In the genomic region with DNA sequence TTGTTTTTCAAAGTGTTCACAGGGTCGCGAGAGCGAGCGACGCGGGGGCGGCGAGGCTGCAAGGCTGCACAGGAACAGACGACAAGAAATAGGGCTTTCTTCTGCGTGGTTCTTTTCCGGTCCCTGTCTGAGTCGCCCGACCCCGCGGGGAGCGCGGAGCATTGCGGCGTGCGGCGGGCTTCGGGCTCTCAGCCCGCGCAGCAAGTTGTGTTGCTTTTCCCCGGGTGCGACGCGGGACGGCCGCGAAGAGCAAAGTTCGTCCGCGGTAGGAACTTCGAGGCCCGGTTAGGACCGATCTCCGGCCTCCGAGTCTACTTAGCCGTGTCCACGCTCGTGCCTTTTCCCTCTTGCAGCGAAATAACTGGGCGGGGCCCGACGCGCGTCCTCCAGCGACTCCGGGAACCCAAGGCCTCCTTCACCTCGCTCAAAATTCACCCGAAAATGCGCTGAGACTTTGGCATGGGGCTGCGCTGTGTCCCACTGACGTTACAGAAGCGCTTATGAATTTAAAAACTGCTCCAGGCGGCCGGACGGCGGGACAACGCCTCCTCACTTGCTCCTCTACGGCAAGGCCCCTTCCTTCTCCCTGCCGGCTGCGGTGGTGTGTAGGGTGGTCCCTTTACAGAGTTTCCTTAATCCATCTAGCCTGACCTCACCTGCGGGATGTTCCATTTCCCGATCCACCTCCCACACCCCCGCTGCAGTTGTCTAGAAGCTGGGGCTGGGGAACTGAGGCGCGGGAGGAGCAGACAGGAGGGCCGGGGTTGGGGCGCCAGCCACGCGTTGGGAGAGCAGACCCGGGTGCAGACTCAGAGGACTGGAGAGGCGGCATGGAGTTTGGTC, we compare ENCODE assay signal across 8 cellular contexts. TPM values are rescaled to one million over a fixed set of nuclear protein-coding genes. Genes with fewer than 3 reads are reported as not detected.
DNase-seq lines count a peak whose midpoint lies in the region; ATAC-seq, FAIRE-seq and TF ChIP-seq lines count a peak whose summit lies in the region.

No MANE protein-coding gene starts in this region.

- FAIRE-seq in H1 (lab: Jason Lieb, UNC) = no peak

- no peak overlapping the region for H2BK120ac ChIP-seq in H1 (replicated peaks; ENCODE audit: low read depth, low read length)

- H2BK15ac ChIP-seq in H1 (ENCODE audit: low read length) = no peak overlapping the region

- no peak overlapping the region for H3K4ac ChIP-seq in H1 (replicated peaks; ENCODE audit: insufficient read length, low read depth, low read length)

- H3K9ac ChIP-seq in H1 (replicated peaks in 1 of 4; ENCODE audit: extremely low read depth in 1 of 4, low read depth in 3 of 4, low read length in 3 of 4) = peak overlapping the region in 1 of 4 experiments; percentile 13; a peak in 3 of 7 replicates

- no peaks in the 10 kb centered on the region for H3K9me3 Mint-ChIP-seq in CD8-positive, alpha-beta memory T cell
- no peaks in the 10 kb centered on the region for H3K9me3 Mint-ChIP-seq in activated CD4-positive, alpha-beta T cell treated with anti-CD3 and anti-CD28 coated beads, Interleukin-2, amount 10 ng/mL, durations not matched to agents 24 days and 14 days
- H3K9me3 Mint-ChIP-seq in osteocyte (ENCODE audit: unreplicated experiment) = no peaks in the 10 kb centered on the region

- peak overlapping the region; percentile 90; the same call in 1 of the 2 replicates for H2BK12ac ChIP-seq in H1 (ENCODE audit: low read depth, low read length)

- no peak overlapping the region for H4K5ac ChIP-seq in H1 (ENCODE audit: insufficient read length, low read depth, low read length)

- no peak for TF ChIP-seq RAD21 in H1 (IDR thresholded peaks at IDR 0.05 in 1 of 2, conservative IDR thresholded peaks at IDR 0.05 in 1 of 2; ENCODE audit: low read depth in 2 of 2, low read length in 2 of 2)

- peak overlapping the region; percentile 48 for H3K18ac ChIP-seq in H1 (ENCODE audit: extremely low read depth, low read length)

- H3K27ac Mint-ChIP-seq in CD8-positive, alpha-beta memory T cell = peak overlapping the region in 5 of 8 donors; percentile 9 to 77 (median 43)
- peak overlapping the region; percentile 93 for H3K27ac Mint-ChIP-seq in activated CD4-positive, alpha-beta T cell treated with anti-CD3 and anti-CD28 coated beads, Interleukin-2, amount 10 ng/mL, durations not matched to agents 24 days and 14 days
- peak overlapping the region; percentile 82 for H3K27ac Mint-ChIP-seq in osteocyte (ENCODE audit: unreplicated experiment)

- WGBS in H1 (ENCODE audit: extremely low coverage in 1 of 2, insufficient coverage in 1 of 2, insufficient read length in 1 of 2, insufficient replicate concordance in 2 of 2, low coverage in 1 of 2, low lambda C conversion rate in 2 of 2, missing lambda C conversion rate in 1 of 2), 2 experiments = 3% methylated on average over 61 of the region's 75 CpGs; no CpG with 5 or more reads in 1 of the 2 experiments

- H3K4me1 ChIP-seq in CD8-positive, alpha-beta memory T cell (ENCODE audit: insufficient read depth, low read length) = peaks cover 43% of the 10 kb centered on the region
- peaks cover 0 to 29% (median 15%) of the 10 kb centered on the region in 4 experiments; a peak in 5 of 7 replicates for H3K4me1 ChIP-seq in H1 (replicated peaks in 1 of 4; ENCODE audit: control insufficient read depth in 3 of 4, insufficient read depth in 4 of 4, low read length in 3 of 4)

- no peaks in the 10 kb centered on the region for H3K9me3 ChIP-seq in CD8-positive, alpha-beta memory T cell (ENCODE audit: low read length)
- H3K9me3 ChIP-seq in H1 (ENCODE audit: insufficient read depth in 2 of 2, low read depth in 1 of 2, low read length in 1 of 2) = no peaks in the 10 kb centered on the region

- no peak overlapping the region for H4K91ac ChIP-seq in H1 (replicated peaks; ENCODE audit: insufficient read length, low read length)

- no peak for TF ChIP-seq EP300 in H1 (IDR thresholded peaks at IDR 0.05; ENCODE audit: borderline replicate concordance in 1 of 2, low read depth in 2 of 2, low read length in 2 of 2)

- H3K36me3 ChIP-seq in CD8-positive, alpha-beta memory T cell (ENCODE audit: insufficient read depth, low read length) = no peaks in the 10 kb centered on the region
- peaks cover 0 to 5% (median 4%) of the 10 kb centered on the region in 4 experiments; a peak in 3 of 8 replicates for H3K36me3 ChIP-seq in H1 (ENCODE audit: control insufficient read depth in 2 of 4, insufficient read depth in 4 of 4, low read length in 3 of 4)

- H2BK20ac ChIP-seq in H1 (ENCODE audit: low read length) = no peak overlapping the region

- H2AFZ ChIP-seq in H1 (ENCODE audit: low read length) = no peak overlapping the region

- no peak overlapping the region for H3K56ac ChIP-seq in H1 (replicated peaks; ENCODE audit: insufficient read length, low read depth, low read length)

- H3K4me3 ChIP-seq in CD8-positive, alpha-beta memory T cell (ENCODE audit: low read length) = peak overlapping the region; percentile 65
- peak overlapping the region; percentile 39 to 93 (median 52) for H3K4me3 ChIP-seq in H1 (ENCODE audit: extremely low read depth in 1 of 4, insufficient read depth in 2 of 4, low read depth in 3 of 4, low read length in 4 of 4)

- POLR2A ChIA-PET in CD8-positive, alpha-beta memory T cell (lab: Charles Lee) = interaction anchor here (1.8 kb wide), 1 partner anchor 261 kb away, joined by 4 read pairs; no protein-coding TSS in a partner anchor
- POLR2A ChIA-PET in H1 (lab: Charles Lee; ENCODE audit: partially characterized antibody) = interaction anchor here (1.0 to 1.9 kb wide), 4 partner anchors 29 to 216 kb away, joined by 3 to 4 read pairs (median 4); no protein-coding TSS in a partner anchor

- no peak overlapping the region for H3K27ac ChIP-seq in CD8-positive, alpha-beta memory T cell (ENCODE audit: low read depth, low read length)
- H3K27ac ChIP-seq in H1 (ENCODE audit: low read depth, low read length) = no peak overlapping the region

- H3K14ac ChIP-seq in H1 (ENCODE audit: insufficient read length) = no peak overlapping the region

- no peak for TF ChIP-seq CTCF in H1 (IDR thresholded peaks at IDR 0.05; ENCODE audit: control extremely low read depth in 1 of 3, insufficient read depth in 1 of 3, low read depth in 1 of 3, low read length in 3 of 3)
- TF ChIP-seq CTCF in osteocyte (IDR thresholded peaks at IDR 0.05) = no peak

- H3K79me2 ChIP-seq in H1 (ENCODE audit: control insufficient read depth in 1 of 2, insufficient read depth in 2 of 2, low read length in 2 of 2) = peaks cover 0 to 15% of the 10 kb centered on the region in 2 experiments; a peak in 2 of 4 replicates

- no peak overlapping the region for H3K23ac ChIP-seq in H1 (ENCODE audit: insufficient read length)

- peaks cover 31% of the 10 kb centered on the region for H3K27me3 ChIP-seq in CD8-positive, alpha-beta memory T cell (ENCODE audit: insufficient read depth, low read length, poor library complexity, severe bottlenecking)
- H3K27me3 ChIP-seq in H1 (replicated peaks in 1 of 4; ENCODE audit: control insufficient read depth in 3 of 4, extremely low read depth in 1 of 4, insufficient read depth in 3 of 4, low read length in 3 of 4) = peaks cover 17 to 44% (median 37%) of the 10 kb centered on the region in 4 experiments; a peak in 6 of 7 replicates

- peaks cover 46% of the 10 kb centered on the region for H3K23me2 ChIP-seq in H1 (ENCODE audit: low read depth, low read length)

- peaks cover 37 to 49% (median 46%) of the 10 kb centered on the region in 3 donors for H3K4me1 Mint-ChIP-seq in CD8-positive, alpha-beta memory T cell
- H3K4me1 Mint-ChIP-seq in activated CD4-positive, alpha-beta T cell treated with anti-CD3 and anti-CD28 coated beads, Interleukin-2, amount 10 ng/mL, durations not matched to agents 24 days and 14 days = peaks cover 38% of the 10 kb centered on the region
- peaks cover 41% of the 10 kb centered on the region for H3K4me1 Mint-ChIP-seq in osteocyte (ENCODE audit: unreplicated experiment)

- H2AK5ac ChIP-seq in H1 (ENCODE audit: low read depth, low read length) = no peak overlapping the region

- DNase-seq in CD8-positive, alpha-beta memory T cell = peak; percentile 8 to 51 (median 37)
- peak; percentile 83 for DNase-seq in activated CD4-positive, alpha-beta T cell treated with anti-CD3 and anti-CD28 coated beads, Interleukin-2, amount 10 ng/mL, durations not matched to agents 24 days and 14 days
- peak in 1 of 2 experiments; percentile 66 for DNase-seq in H1 (ENCODE audit: low read depth in 1 of 2, low spot score in 2 of 2)
- DNase-seq in osteocyte (ENCODE audit: extremely low spot score, unreplicated experiment) = no peak
- no peak for DNase-seq in NCI-H187 (lab: John Stamatoyannopoulos, UW)
- no peak for DNase-seq in DMS153 (lab: John Stamatoyannopoulos, UW)

- intact Hi-C loops in activated CD4-positive, alpha-beta T cell treated with anti-CD3 and anti-CD28 coated beads, Interleukin-2, amount 10 ng/mL, durations not matched to agents 24 days and 14 days (cut with micrococcal nuclease) = loop anchor here (10.0 kb wide), 2 partner anchors 356 to 444 kb away; partner anchors contain the start of gene BUB1

- peaks cover 0 to 20% (median 0%) of the 10 kb centered on the region in 3 donors for H3K36me3 Mint-ChIP-seq in CD8-positive, alpha-beta memory T cell
- peaks cover 30% of the 10 kb centered on the region for H3K36me3 Mint-ChIP-seq in activated CD4-positive, alpha-beta T cell treated with anti-CD3 and anti-CD28 coated beads, Interleukin-2, amount 10 ng/mL, durations not matched to agents 24 days and 14 days (ENCODE audit: low read depth)
- peaks cover 10% of the 10 kb centered on the region for H3K36me3 Mint-ChIP-seq in osteocyte (ENCODE audit: unreplicated experiment)

- TF ChIP-seq POLR2A in H1 (IDR thresholded peaks at IDR 0.05; ENCODE audit: control extremely low read depth in 1 of 2, low read depth in 2 of 2, low read length in 2 of 2) = no peak

- no peak overlapping the region for H2BK5ac ChIP-seq in H1 (ENCODE audit: low read depth, low read length)

- no peak overlapping the region for H4K8ac ChIP-seq in H1 (ENCODE audit: extremely low read depth, insufficient read depth, low read length)

- H4K20me1 ChIP-seq in H1 (replicated peaks in 1 of 2; ENCODE audit: control insufficient read depth in 1 of 2, insufficient read depth in 2 of 2, low read length in 2 of 2) = peaks cover 7 to 8% of the 10 kb centered on the region in 2 experiments

- H3K4me2 ChIP-seq in H1 (ENCODE audit: insufficient read depth in 1 of 2, low read depth in 2 of 2, low read length in 2 of 2) = peak overlapping the region; percentile 85 to 95

- peaks cover 30 to 45% of the 10 kb centered on the region in 2 donors for H3K27me3 Mint-ChIP-seq in CD8-positive, alpha-beta memory T cell
- peaks cover 24% of the 10 kb centered on the region for H3K27me3 Mint-ChIP-seq in activated CD4-positive, alpha-beta T cell treated with anti-CD3 and anti-CD28 coated beads, Interleukin-2, amount 10 ng/mL, durations not matched to agents 24 days and 14 days
- H3K27me3 Mint-ChIP-seq in osteocyte (ENCODE audit: unreplicated experiment) = peaks cover 25% of the 10 kb centered on the region

- no peak for ATAC-seq in GM19324 (IDR thresholded peaks at IDR 0.05; ENCODE audit: low FRiP score, unreplicated experiment)
- ATAC-seq in HG02938 (IDR thresholded peaks at IDR 0.05; ENCODE audit: unreplicated experiment) = no peak

- no peaks in the 10 kb centered on the region; the same call in 1 of the 2 replicates for H3K79me1 ChIP-seq in H1 (ENCODE audit: low read depth, low read length)

- CTCF ChIA-PET in CD8-positive, alpha-beta memory T cell (lab: Charles Lee) = no interaction called here
- CTCF ChIA-PET in H1 (lab: Charles Lee; ENCODE audit: partially characterized antibody) = interaction anchor here (0.6 to 0.7 kb wide), 2 partner anchors 582 to 1862 kb away, joined by 3 read pairs; no protein-coding TSS in a partner anchor

- H3K4me3 Mint-ChIP-seq in CD8-positive, alpha-beta memory T cell = peak overlapping the region; percentile 83 to 96 (median 90)
- peak overlapping the region; percentile 96 for H3K4me3 Mint-ChIP-seq in activated CD4-positive, alpha-beta T cell treated with anti-CD3 and anti-CD28 coated beads, Interleukin-2, amount 10 ng/mL, durations not matched to agents 24 days and 14 days
- peak overlapping the region; percentile 76 for H3K4me3 Mint-ChIP-seq in osteocyte (ENCODE audit: unreplicated experiment)

RNA-seq across cellular contexts. Expression of gene BCL2L11, which starts 1.5 kb away (rescaled TPM):
- total RNA-seq in CD8-positive, alpha-beta memory T cell = 10 to 100 TPM; 36.6 to 40.6 TPM
- polyA plus RNA-seq in CD8-positive, alpha-beta memory T cell = 13.8 TPM
- 193 and 219 TPM in 2 replicates for total RNA-seq in activated CD4-positive, alpha-beta T cell treated with anti-CD3 and anti-CD28 coated beads, Interleukin-2, amount 10 ng/mL, durations not matched to agents 24 days and 14 days
- total RNA-seq in H1 (2021; fragmentation: NEBNext Ultra II Directional; extraction: Animal tissue kit (Norgen Biotek cat#: 25700)) = 17.9 and 22.9 TPM in 2 replicates
- 7.5 and 8.8 TPM in 2 replicates for polyA plus RNA-seq in H1 (2011; rRNA removed)
- 6.2 TPM for polyA plus RNA-seq in H1 (2011; cell fraction: cytosol; rRNA removed)
- polyA plus RNA-seq in H1 (2011; cell fraction: nucleus; rRNA removed) = 15.6 TPM
- 9.7 to 11.6 TPM (median 10.4 TPM) in 4 replicates for polyA plus RNA-seq in H1 (2012, experiment 1 of 2)
- 3.2 TPM for polyA plus RNA-seq in H1 (2012, experiment 2 of 2)
- polyA plus RNA-seq in H1 (2013, experiment 1 of 2) = 7.2 TPM
- 9.4 TPM for polyA plus RNA-seq in H1 (2013, experiment 2 of 2)
- polyA minus RNA-seq in H1 (2011; rRNA and poly(A)+ RNA removed) = 10.5 and 11.0 TPM in 2 replicates
- polyA minus RNA-seq in H1 (2011; cell fraction: cytosol; rRNA and poly(A)+ RNA removed) = 8.6 TPM
- polyA minus RNA-seq in H1 (2011; cell fraction: nucleus; rRNA and poly(A)+ RNA removed) = 38.6 TPM
- 38.9 and 40.4 TPM in 2 replicates for total RNA-seq in osteocyte

Comparison
In these comparisons a context has a peak if more than half of its experiments do, and no peak if none do; other contexts are left out.
1. DNase-seq: peak in CD8-positive, alpha-beta memory T cell (5 of 5) and activated CD4-positive, alpha-beta T cell treated with anti-CD3 and anti-CD28 coated beads, Interleukin-2, amount 10 ng/mL, durations not matched to agents 24 days and 14 days (single experiment); none in osteocyte (single experiment), NCI-H187 (0 of 2) and DMS153 (single experiment).
2. H3K27ac Mint-ChIP-seq: peak in every context shown above with its lines; median percentile 93 in activated CD4-positive, alpha-beta T cell treated with anti-CD3 and anti-CD28 coated beads, Interleukin-2, amount 10 ng/mL, durations not matched to agents 24 days and 14 days; 82 in osteocyte; 43 in CD8-positive, alpha-beta memory T cell.
3. Peak in every context shown above with its lines, with median percentiles within 50 percentile points of each other: H3K4me3 Mint-ChIP-seq.